In genomic region chrX:252421-253291, GRCh38 we compare ENCODE assay signal across 19 cellular contexts. TPM values are rescaled to one million over a fixed set of nuclear protein-coding genes. Genes with fewer than 3 reads are reported as not detected.
A peak's percentile ranks its signal among the peaks of the same experiment; 100 is the strongest.
DNase-seq lines count a peak whose midpoint lies in the region; ATAC-seq lines count a peak whose summit lies in the region.
"Had no signal": no experiment of that assay in that cellular context is flagged by ENCODE, and none has a peak within 500 bp of the region (broad histone marks: within the 10 kb centered on the region; RNA-seq: fewer than 3 reads in every experiment).

No MANE protein-coding gene starts in this region.

- H3K4me1 ChIP-seq in mesenchymal stem cell (ENCODE audit: control insufficient read depth, insufficient read depth, low read depth, low read length) = no peaks in the 10 kb centered on the region
- H3K4me1 ChIP-seq: body of pancreas, transverse colon had no signal

- H2BK15ac ChIP-seq in mesenchymal stem cell (ENCODE audit: low read depth, poor library complexity, severe bottlenecking) = no peak overlapping the region

- H3K36me3 Mint-ChIP-seq in activated naive CD8-positive, alpha-beta T cell = peaks cover 5% of the 10 kb centered on the region
- H3K36me3 Mint-ChIP-seq in activated naive CD8-positive, alpha-beta T cell treated with anti-CD3 and anti-CD28 coated beads, Interleukin-2, amount 50 U/mL, for 24 hours (ENCODE audit: low read depth) = no peaks in the 10 kb centered on the region
- H3K36me3 Mint-ChIP-seq in activated naive CD8-positive, alpha-beta T cell treated with anti-CD3 and anti-CD28 coated beads for 36 hours = peaks cover 5% of the 10 kb centered on the region
- H3K36me3 Mint-ChIP-seq: CD4-positive, CD25-positive, alpha-beta regulatory T cell had no signal

- H3K23ac ChIP-seq in mesenchymal stem cell (ENCODE audit: low read length in 2 of 2) = no peak overlapping the region

- no peak overlapping the region for H2BK120ac ChIP-seq in mesenchymal stem cell (ENCODE audit: low read depth, low read length)

- H3K27me3 Mint-ChIP-seq in activated naive CD8-positive, alpha-beta T cell = no peaks in the 10 kb centered on the region
- H3K27me3 Mint-ChIP-seq in activated naive CD8-positive, alpha-beta T cell treated with anti-CD3 and anti-CD28 coated beads, Interleukin-2, amount 50 U/mL, for 24 hours = no peaks in the 10 kb centered on the region
- H3K27me3 Mint-ChIP-seq in activated naive CD8-positive, alpha-beta T cell treated with anti-CD3 and anti-CD28 coated beads for 36 hours = no peaks in the 10 kb centered on the region
- H3K27me3 Mint-ChIP-seq: CD4-positive, CD25-positive, alpha-beta regulatory T cell had no signal

- H3K4me1 Mint-ChIP-seq in activated naive CD8-positive, alpha-beta T cell (ENCODE audit: low read depth) = peaks cover 27% of the 10 kb centered on the region
- no peaks in the 10 kb centered on the region for H3K4me1 Mint-ChIP-seq in activated naive CD8-positive, alpha-beta T cell treated with anti-CD3 and anti-CD28 coated beads, Interleukin-2, amount 50 U/mL, for 24 hours
- H3K4me1 Mint-ChIP-seq in activated naive CD8-positive, alpha-beta T cell treated with anti-CD3 and anti-CD28 coated beads for 36 hours = peaks cover 10% of the 10 kb centered on the region
- H3K4me1 Mint-ChIP-seq: GM23338 had no signal

- DNase-seq in activated naive CD8-positive, alpha-beta T cell treated with anti-CD3 and anti-CD28 coated beads, Interleukin-2, amount 50 U/mL, for 24 hours = no peak
- DNase-seq in activated naive CD8-positive, alpha-beta T cell treated with anti-CD3 and anti-CD28 coated beads for 36 hours = no peak
- DNase-seq in mesenchymal stem cell (no peak), SW 1271 (lab: John Stamatoyannopoulos, UW) (no peak), GOT3 (lab: John Stamatoyannopoulos, UW) (no peak)
- DNase-seq: activated naive CD4-positive, alpha-beta T cell; body of pancreas; CD4-positive, CD25-positive, alpha-beta regulatory T cell; dermis blood vessel endothelial cell; NCI-H146; occipital lobe; right cardiac atrium; stimulated activated naive CD4-positive, alpha-beta T cell treated with Interleukin-2 at 50 U/mL for 16 hours; transverse colon had no signal

- H3K4ac ChIP-seq in mesenchymal stem cell (ENCODE audit: low read depth in 1 of 2, low read length in 2 of 2) = no peak overlapping the region

- no peak overlapping the region for H2AK5ac ChIP-seq in mesenchymal stem cell (ENCODE audit: low read length, severe bottlenecking)

- H3K79me1 ChIP-seq in mesenchymal stem cell (replicated peaks; ENCODE audit: low read length, poor library complexity, severe bottlenecking) = no peaks in the 10 kb centered on the region

- no peak overlapping the region for H3K4me3 ChIP-seq in mesenchymal stem cell (ENCODE audit: insufficient read depth in 1 of 2, low read depth in 1 of 2, low read length in 2 of 2)
- H3K4me3 ChIP-seq: body of pancreas, GM23338, mucosa of descending colon, transverse colon had no signal

- WGBS in mesenchymal stem cell = 86% methylated on average over 10 of the region's 10 CpGs

- no peak for ATAC-seq in activated naive CD8-positive, alpha-beta T cell treated with anti-CD3 and anti-CD28 coated beads, Interleukin-2, amount 50 U/mL, for 24 hours
- no peak for ATAC-seq in GM21367 (IDR thresholded peaks at IDR 0.05; ENCODE audit: unreplicated experiment)
- ATAC-seq in HG02623 (IDR thresholded peaks at IDR 0.05; ENCODE audit: unreplicated experiment) = no peak
- ATAC-seq: body of pancreas, GM23338, mucosa of descending colon had no signal

- peak overlapping the region; percentile 21 for H3K4me3 Mint-ChIP-seq in activated naive CD8-positive, alpha-beta T cell
- H3K4me3 Mint-ChIP-seq in activated naive CD8-positive, alpha-beta T cell treated with anti-CD3 and anti-CD28 coated beads, Interleukin-2, amount 50 U/mL, for 24 hours = no peak overlapping the region
- no peak overlapping the region for H3K4me3 Mint-ChIP-seq in activated naive CD8-positive, alpha-beta T cell treated with anti-CD3 and anti-CD28 coated beads for 36 hours
- H3K4me3 Mint-ChIP-seq: GM23338 had no signal

- H2BK12ac ChIP-seq in mesenchymal stem cell (ENCODE audit: low read length in 2 of 2) = no peak overlapping the region

- peak overlapping the region; percentile 95 for H3K27ac Mint-ChIP-seq in activated naive CD8-positive, alpha-beta T cell
- H3K27ac Mint-ChIP-seq in activated naive CD8-positive, alpha-beta T cell treated with anti-CD3 and anti-CD28 coated beads, Interleukin-2, amount 50 U/mL, for 24 hours = no peak overlapping the region
- peak overlapping the region; percentile 1 for H3K27ac Mint-ChIP-seq in activated naive CD8-positive, alpha-beta T cell treated with anti-CD3 and anti-CD28 coated beads for 36 hours
- H3K27ac Mint-ChIP-seq: GM23338 had no signal

- peak overlapping the region; percentile 7 for H4K91ac ChIP-seq in mesenchymal stem cell (ENCODE audit: low read length)

- H3K9me3 Mint-ChIP-seq in activated naive CD8-positive, alpha-beta T cell (ENCODE audit: low read depth) = peaks cover 7% of the 10 kb centered on the region
- H3K9me3 Mint-ChIP-seq in activated naive CD8-positive, alpha-beta T cell treated with anti-CD3 and anti-CD28 coated beads, Interleukin-2, amount 50 U/mL, for 24 hours = peaks cover 8% of the 10 kb centered on the region
- H3K9me3 Mint-ChIP-seq in activated naive CD8-positive, alpha-beta T cell treated with anti-CD3 and anti-CD28 coated beads for 36 hours = peaks cover 8% of the 10 kb centered on the region

- no peak overlapping the region for H3K18ac ChIP-seq in mesenchymal stem cell (ENCODE audit: low read depth in 1 of 2, low read length in 2 of 2)

- H2AFZ ChIP-seq in mesenchymal stem cell (ENCODE audit: low read depth, low read length) = no peak overlapping the region

- H3K14ac ChIP-seq in mesenchymal stem cell (ENCODE audit: low read length in 2 of 2) = no peak overlapping the region

- no peak overlapping the region for H4K8ac ChIP-seq in mesenchymal stem cell (ENCODE audit: low read length)

- H3K36me3 ChIP-seq in mesenchymal stem cell (ENCODE audit: control insufficient read depth in 1 of 2, insufficient read depth in 2 of 2, low read depth in 1 of 2, low read length in 2 of 2) = no peaks in the 10 kb centered on the region
- H3K36me3 ChIP-seq: transverse colon had no signal

- no peaks in the 10 kb centered on the region for H3K27me3 ChIP-seq in mesenchymal stem cell (ENCODE audit: control insufficient read depth in 1 of 2, insufficient read depth in 1 of 2, low read length in 2 of 2)
- H3K27me3 ChIP-seq: body of pancreas, transverse colon had no signal

- H3K9ac ChIP-seq in mesenchymal stem cell (ENCODE audit: low read length) = no peak overlapping the region

- H2BK5ac ChIP-seq in mesenchymal stem cell (ENCODE audit: low read depth, low read length, poor library complexity, severe bottlenecking) = no peak overlapping the region

- peaks cover 7% of the 10 kb centered on the region for H3K9me3 ChIP-seq in mesenchymal stem cell (ENCODE audit: control insufficient read depth, low read length)
- H3K9me3 ChIP-seq: body of pancreas, mucosa of descending colon, transverse colon had no signal

- H3K27ac ChIP-seq in mesenchymal stem cell (ENCODE audit: low read length, poor library complexity, severe bottlenecking) = no peak overlapping the region
- H3K27ac ChIP-seq: body of pancreas, transverse colon had no signal

- H3K4me2 ChIP-seq in mesenchymal stem cell (ENCODE audit: low read length, poor library complexity, severe bottlenecking) = no peak overlapping the region
- H3K4me2 ChIP-seq: GM23338 had no signal

RNA-seq across cellular contexts. Expression of gene PLCXD1, which starts 28.5 kb away (rescaled TPM):
- 10 to 100 TPM; 43.1 to 43.8 TPM for total RNA-seq in activated naive CD8-positive, alpha-beta T cell treated with anti-CD3 and anti-CD28 coated beads for 36 hours
- 15.8 TPM for polyA plus RNA-seq in mesenchymal stem cell (2013, experiment 1 of 2)
- polyA plus RNA-seq in mesenchymal stem cell (2013, experiment 2 of 2) = 14.5 TPM
